In genomic region chr10:80218878-80219277, GRCh38 we compare ENCODE assay signal across 7 cellular contexts. TPM values are rescaled to one million over a fixed set of nuclear protein-coding genes. Genes with fewer than 3 reads are reported as not detected.
DNase-seq lines count a peak whose midpoint lies in the region; ATAC-seq lines count a peak whose summit lies in the region.
"Not testable (repeated sequence)": the region's sequence is repeated elsewhere in the genome, so short reads cannot be mapped to it uniquely, and the experiment has no call there.

No MANE protein-coding gene starts in this region.

- H3K27me3 Mint-ChIP-seq in activated T-cell treated with anti-CD3 and anti-CD28 coated beads, Interleukin-2, amount 50 U/mL, for 72 hours (ENCODE audit: low read depth): not testable (repeated sequence)

- H3K36me3 Mint-ChIP-seq in activated T-cell treated with anti-CD3 and anti-CD28 coated beads, Interleukin-2, amount 50 U/mL, for 72 hours (ENCODE audit: insufficient read depth in 2 of 2): not testable (repeated sequence)

- not testable (repeated sequence) for H3K27ac Mint-ChIP-seq in activated T-cell treated with anti-CD3 and anti-CD28 coated beads, Interleukin-2, amount 50 U/mL, for 72 hours

- DNase-seq in activated T-cell treated with anti-CD3 and anti-CD28 coated beads, Interleukin-2, amount 50 U/mL, for 72 hours: not testable (repeated sequence)

- peak; percentile 77 for ATAC-seq in GM18520 (IDR thresholded peaks at IDR 0.05; ENCODE audit: unreplicated experiment)
- ATAC-seq in GM19372 (IDR thresholded peaks at IDR 0.05; ENCODE audit: low read depth, unreplicated experiment): peak; percentile 77
- peak; percentile 78 for ATAC-seq in GM21526 (IDR thresholded peaks at IDR 0.05; ENCODE audit: low FRiP score, unreplicated experiment)
- peak; percentile 96 for ATAC-seq in HG02759 (IDR thresholded peaks at IDR 0.05; ENCODE audit: unreplicated experiment)
- ATAC-seq in HG03064 (IDR thresholded peaks at IDR 0.05; ENCODE audit: low read depth, unreplicated experiment): peak; percentile 89
- peak; percentile 92 for ATAC-seq in HG03442 (IDR thresholded peaks at IDR 0.05; ENCODE audit: unreplicated experiment)
- peak; percentile 88 to 93 for ATAC-seq in activated T-cell treated with anti-CD3 and anti-CD28 coated beads, Interleukin-2, amount 50 U/mL, for 72 hours (replicated peaks in 1 of 2)

- H3K9me3 Mint-ChIP-seq in activated T-cell treated with anti-CD3 and anti-CD28 coated beads, Interleukin-2, amount 50 U/mL, for 72 hours: not testable (repeated sequence)

- not testable (repeated sequence) for H3K4me1 Mint-ChIP-seq in activated T-cell treated with anti-CD3 and anti-CD28 coated beads, Interleukin-2, amount 50 U/mL, for 72 hours (ENCODE audit: low read depth)

- not testable (repeated sequence) for H3K4me3 Mint-ChIP-seq in activated T-cell treated with anti-CD3 and anti-CD28 coated beads, Interleukin-2, amount 50 U/mL, for 72 hours

RNA-seq across cellular contexts. Expression of gene ANXA11, which starts 13.5 kb away (rescaled TPM):
- total RNA-seq in activated T-cell treated with anti-CD3 and anti-CD28 coated beads, Interleukin-2, amount 50 U/mL, for 72 hours: 100 to 1,000 TPM; 207 to 229 TPM
